Comparison of ENCODE assay signal across 17 cellular contexts in the genomic region with DNA sequence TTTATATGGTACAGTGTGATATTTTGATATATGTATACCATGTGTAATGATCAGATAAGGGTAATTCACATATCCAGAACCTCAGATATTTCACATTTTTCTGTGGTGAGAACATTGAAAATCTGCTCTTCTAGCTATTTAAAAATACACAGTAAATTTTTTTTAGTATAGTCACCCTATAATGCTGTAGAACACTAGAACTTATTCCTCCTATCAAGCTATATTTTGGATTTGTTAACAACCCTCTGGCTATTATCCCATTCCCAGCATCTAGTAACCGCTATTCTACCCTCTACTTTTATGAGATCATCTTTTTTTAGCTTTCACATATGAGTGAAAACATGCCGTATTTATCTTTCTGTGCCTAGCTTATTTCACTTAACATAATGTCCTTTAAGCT.
DNase-seq lines count a peak whose midpoint lies in the region; ATAC-seq and TF ChIP-seq lines count a peak whose summit lies in the region.
"Had no signal": no experiment of that assay in that cellular context is flagged by ENCODE, and none has a peak within 500 bp of the region (broad histone marks: within the 10 kb centered on the region; RNA-seq: fewer than 3 reads in every experiment).

No MANE protein-coding gene starts in this region.

- no peaks in the 10 kb centered on the region for H3F3A ChIP-seq in GM23248 (ENCODE audit: insufficient read depth)

- TF ChIP-seq CTCF in fibroblast of the aortic adventitia (IDR thresholded peaks at IDR 0.05; ENCODE audit: insufficient read depth, low read length) = no peak

- H3K27me3 ChIP-seq in GM23248 (replicated peaks; ENCODE audit: insufficient read depth) = peaks cover 5% of the 10 kb centered on the region

- no peaks in the 10 kb centered on the region for H3K79me2 ChIP-seq in GM23248 (ENCODE audit: insufficient read depth)

- peaks cover 15% of the 10 kb centered on the region for H3K27me3 Mint-ChIP-seq in activated T-helper 17 cell treated with anti-CD3 and anti-CD28 coated beads, Interleukin-2, amount 50 U/mL, for 72 hours
- no peaks in the 10 kb centered on the region for H3K27me3 Mint-ChIP-seq in activated T-cell treated with anti-CD3 and anti-CD28 coated beads, Interleukin-2, amount 50 U/mL, for 72 hours (ENCODE audit: low read depth)

- no peaks in the 10 kb centered on the region for H3K36me3 ChIP-seq in GM23248 (ENCODE audit: low read depth)

- ATAC-seq in GM21360 (IDR thresholded peaks at IDR 0.05; ENCODE audit: unreplicated experiment) (no peak), GM18909 (IDR thresholded peaks at IDR 0.05; ENCODE audit: poor library complexity, unreplicated experiment) (no peak)
- no peak for ATAC-seq in activated T-helper 17 cell treated with anti-CD3 and anti-CD28 coated beads, Interleukin-2, amount 50 U/mL, for 72 hours (replicated peaks)
- ATAC-seq in activated T-cell treated with anti-CD3 and anti-CD28 coated beads, Interleukin-2, amount 50 U/mL, for 72 hours (replicated peaks in 1 of 2) = no peak

- H3K9ac ChIP-seq in GM23248 = no peak overlapping the region

- WGBS in GM23248 (ENCODE audit: low coverage in 1 of 2, low lambda C conversion rate in 2 of 2, missing lambda C conversion rate in 2 of 2), 2 experiments = 20 to 28% methylated on average over 2 of the region's 2 CpGs

- H3K4me1 ChIP-seq in GM23248 (ENCODE audit: insufficient read depth) = peaks cover 7% of the 10 kb centered on the region; the same call in 1 of the 2 replicates

- in situ Hi-C loops in GM23248 (cut with MboI) = no loop called here

- no peak overlapping the region for H3K27ac Mint-ChIP-seq in activated T-helper 17 cell treated with anti-CD3 and anti-CD28 coated beads, Interleukin-2, amount 50 U/mL, for 72 hours
- H3K27ac Mint-ChIP-seq in activated T-cell treated with anti-CD3 and anti-CD28 coated beads, Interleukin-2, amount 50 U/mL, for 72 hours = no peak overlapping the region
- H3K27ac Mint-ChIP-seq: B cell; CD4-positive, alpha-beta memory T cell; H9 had no signal

- H3K27ac ChIP-seq in GM23248 = no peak overlapping the region
- H3K27ac ChIP-seq: RWPE1 had no signal

- H3K4me2 ChIP-seq in GM23248 (ENCODE audit: unreplicated experiment) = no peak overlapping the region

- H3K9me3 ChIP-seq in GM23248 (ENCODE audit: low read depth) = no peaks in the 10 kb centered on the region

- no peak overlapping the region for H3K4me3 Mint-ChIP-seq in activated T-helper 17 cell treated with anti-CD3 and anti-CD28 coated beads, Interleukin-2, amount 50 U/mL, for 72 hours
- H3K4me3 Mint-ChIP-seq in activated T-cell treated with anti-CD3 and anti-CD28 coated beads, Interleukin-2, amount 50 U/mL, for 72 hours = no peak overlapping the region
- H3K4me3 Mint-ChIP-seq: B cell; CD4-positive, alpha-beta memory T cell; H9 had no signal

- peaks cover 5% of the 10 kb centered on the region for H3K9me3 Mint-ChIP-seq in activated T-helper 17 cell treated with anti-CD3 and anti-CD28 coated beads, Interleukin-2, amount 50 U/mL, for 72 hours
- peaks cover 5 to 6% of the 10 kb centered on the region in 2 donors for H3K9me3 Mint-ChIP-seq in activated T-cell treated with anti-CD3 and anti-CD28 coated beads, Interleukin-2, amount 50 U/mL, for 72 hours
- H3K9me3 Mint-ChIP-seq: H9 had no signal

- H3K36me3 Mint-ChIP-seq in activated T-helper 17 cell treated with anti-CD3 and anti-CD28 coated beads, Interleukin-2, amount 50 U/mL, for 72 hours (ENCODE audit: low read depth) = no peaks in the 10 kb centered on the region
- no peaks in the 10 kb centered on the region for H3K36me3 Mint-ChIP-seq in activated T-cell treated with anti-CD3 and anti-CD28 coated beads, Interleukin-2, amount 50 U/mL, for 72 hours (ENCODE audit: insufficient read depth in 2 of 2)
- H3K36me3 Mint-ChIP-seq: CD4-positive, alpha-beta memory T cell had no signal

- H3K9me2 ChIP-seq in GM23248 (ENCODE audit: insufficient read depth) = no peaks in the 10 kb centered on the region

- DNase-seq in GM23248 (peak; percentile 16), NCI-H226 (peak; percentile 47), fibroblast of the aortic adventitia (ENCODE audit: low read depth) (peak; percentile 4)
- no peak for DNase-seq in activated T-cell treated with anti-CD3 and anti-CD28 coated beads, Interleukin-2, amount 50 U/mL, for 72 hours
- DNase-seq: ACHN; Calu3; CD4-positive, alpha-beta memory T cell; H9; NCI-H1436; NCI-H2029 treated with DMSO at 0.1 percent for 48 hours; NCI-H510A; NCI-H774 had no signal

- H2AFZ ChIP-seq in GM23248 = no peak overlapping the region

- H3K4me1 Mint-ChIP-seq in activated T-helper 17 cell treated with anti-CD3 and anti-CD28 coated beads, Interleukin-2, amount 50 U/mL, for 72 hours = no peaks in the 10 kb centered on the region
- no peaks in the 10 kb centered on the region for H3K4me1 Mint-ChIP-seq in activated T-cell treated with anti-CD3 and anti-CD28 coated beads, Interleukin-2, amount 50 U/mL, for 72 hours (ENCODE audit: low read depth)
- H3K4me1 Mint-ChIP-seq: B cell; CD4-positive, alpha-beta memory T cell; H9 had no signal

- H3K4me3 ChIP-seq in GM23248 = no peak overlapping the region
- no peak overlapping the region for H3K4me3 ChIP-seq in fibroblast of the aortic adventitia (ENCODE audit: low read depth, low read length)

- H4K20me1 ChIP-seq in GM23248 (ENCODE audit: insufficient read depth) = no peaks in the 10 kb centered on the region

Comparison
In these comparisons a context has a peak if more than half of its experiments do, and no peak if none do; other contexts are left out.
1. DNase-seq: peak in GM23248 (single experiment), NCI-H226 (single experiment) and fibroblast of the aortic adventitia (single experiment); none in activated T-cell treated with anti-CD3 and anti-CD28 coated beads, Interleukin-2, amount 50 U/mL, for 72 hours (0 of 2).